Comparison of ENCODE assay signal across 4 cellular contexts in the genomic region with DNA sequence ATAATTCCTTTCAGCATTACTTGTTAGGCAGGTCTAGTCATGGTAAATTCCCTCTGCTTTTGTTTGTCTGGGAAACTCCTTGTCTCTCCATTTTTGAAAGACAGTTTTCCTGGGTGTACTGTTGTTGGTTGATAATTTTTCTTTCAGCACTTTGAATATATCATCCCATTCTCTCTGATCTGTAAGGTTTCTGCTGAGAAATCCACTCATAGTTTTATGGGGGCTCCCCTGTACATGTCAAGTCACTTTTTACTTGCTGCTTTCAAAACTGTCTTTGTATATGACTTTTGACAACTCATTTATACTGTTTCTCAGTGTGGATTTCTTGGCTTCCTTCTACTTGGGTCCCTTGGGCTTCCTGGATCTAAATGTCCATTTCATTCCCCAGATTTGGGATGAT.
TF ChIP-seq lines count a peak whose summit lies in the region.

No MANE protein-coding gene starts in this region.

TF ChIP-seq in HCT116, 20 proteins besides CTCF, POLR2A, EP300 and RAD21:
- TF ChIP-seq POLR2AphosphoS5 (IDR thresholded peaks at IDR 0.05; ENCODE audit: low read depth, low read length) (no peak), CBX3 (IDR thresholded peaks at IDR 0.05; ENCODE audit: low read depth) (peak; percentile 32; the same call in 1 of the 2 replicates)

TF ChIP-seq in HEK293, 187 proteins besides CTCF, POLR2A, EP300 and RAD21:
- TF ChIP-seq, protein P1, sequence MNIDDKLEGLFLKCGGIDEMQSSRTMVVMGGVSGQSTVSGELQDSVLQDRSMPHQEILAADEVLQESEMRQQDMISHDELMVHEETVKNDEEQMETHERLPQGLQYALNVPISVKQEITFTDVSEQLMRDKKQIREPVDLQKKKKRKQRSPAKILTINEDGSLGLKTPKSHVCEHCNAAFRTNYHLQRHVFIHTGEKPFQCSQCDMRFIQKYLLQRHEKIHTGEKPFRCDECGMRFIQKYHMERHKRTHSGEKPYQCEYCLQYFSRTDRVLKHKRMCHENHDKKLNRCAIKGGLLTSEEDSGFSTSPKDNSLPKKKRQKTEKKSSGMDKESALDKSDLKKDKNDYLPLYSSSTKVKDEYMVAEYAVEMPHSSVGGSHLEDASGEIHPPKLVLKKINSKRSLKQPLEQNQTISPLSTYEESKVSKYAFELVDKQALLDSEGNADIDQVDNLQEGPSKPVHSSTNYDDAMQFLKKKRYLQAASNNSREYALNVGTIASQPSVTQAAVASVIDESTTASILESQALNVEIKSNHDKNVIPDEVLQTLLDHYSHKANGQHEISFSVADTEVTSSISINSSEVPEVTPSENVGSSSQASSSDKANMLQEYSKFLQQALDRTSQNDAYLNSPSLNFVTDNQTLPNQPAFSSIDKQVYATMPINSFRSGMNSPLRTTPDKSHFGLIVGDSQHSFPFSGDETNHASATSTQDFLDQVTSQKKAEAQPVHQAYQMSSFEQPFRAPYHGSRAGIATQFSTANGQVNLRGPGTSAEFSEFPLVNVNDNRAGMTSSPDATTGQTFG (tag by site-specific recombination; IDR thresholded peaks at IDR 0.05; ENCODE audit: borderline replicate concordance), result no peak
- TF ChIP-seq ZNF791 (tag by site-specific recombination; IDR thresholded peaks at IDR 0.05), result peak; percentile 96

TF ChIP-seq in GM12878, 131 proteins besides CTCF, POLR2A, EP300 and RAD21:
- TF ChIP-seq CBX5 (IDR thresholded peaks at IDR 0.05; ENCODE audit: low read depth) (peak; percentile 64; the same call in 1 of the 2 replicates), HDAC6 (IDR thresholded peaks at IDR 0.05; ENCODE audit: unreplicated experiment) (no peak)

TF ChIP-seq in K562, 482 proteins besides CTCF, POLR2A, EP300 and RAD21:
- peak; percentile 65; the same call in 1 of the 2 replicates for TF ChIP-seq TRIM28 (IDR thresholded peaks at IDR 0.05)
- TF ChIP-seq CBX2 (IDR thresholded peaks at IDR 0.05; ENCODE audit: insufficient read depth, low read length, poor library complexity, severe bottlenecking), result no peak
TF ChIP-seq in K562: peak in this region for 1.
